In the genomic region with DNA sequence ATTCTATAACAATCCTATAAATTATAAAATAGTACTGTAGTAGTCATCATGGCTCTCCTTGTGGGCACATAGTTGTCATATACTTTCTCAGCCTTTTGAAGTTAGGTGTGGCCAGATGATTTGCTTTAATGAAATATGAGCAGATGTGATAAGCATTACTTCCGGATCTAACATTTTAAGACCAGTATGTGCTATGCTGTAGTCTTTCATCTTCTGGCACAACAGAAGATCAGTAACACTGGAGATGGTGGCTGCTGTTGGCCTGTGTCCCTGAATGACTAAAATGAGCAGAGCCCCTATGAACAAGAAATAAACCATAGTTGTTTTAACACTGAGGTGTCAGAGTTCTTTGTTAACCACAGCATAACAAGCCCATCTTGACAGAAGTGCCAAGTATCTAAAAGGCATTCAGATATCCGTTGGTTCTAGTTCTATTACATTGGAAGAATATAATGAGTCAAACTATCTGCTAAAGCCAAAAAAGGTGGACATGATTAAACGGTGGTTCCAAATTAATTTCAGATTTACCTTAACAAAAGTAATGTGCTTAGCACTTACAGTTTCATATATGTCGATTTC, we compare ENCODE assay signal across 12 cellular contexts. TPM values are rescaled to one million over a fixed set of nuclear protein-coding genes. Genes with fewer than 3 reads are reported as not detected.
DNase-seq lines count a peak whose midpoint lies in the region; ATAC-seq and TF ChIP-seq lines count a peak whose summit lies in the region.
"Had no signal": no experiment of that assay in that cellular context is flagged by ENCODE, and none has a peak within 500 bp of the region (broad histone marks: within the 10 kb centered on the region; RNA-seq: fewer than 3 reads in every experiment).

No MANE protein-coding gene starts in this region.

- peak overlapping the region; percentile 71 for H3K27ac Mint-ChIP-seq in activated naive CD8-positive, alpha-beta T cell

- peaks cover 81% of the 10 kb centered on the region for H3K4me1 Mint-ChIP-seq in activated naive CD8-positive, alpha-beta T cell (ENCODE audit: low read depth)

- no peak overlapping the region for H3K4me3 ChIP-seq in osteoblast (ENCODE audit: insufficient read depth, low read length)
- H3K4me3 ChIP-seq: esophagus muscularis mucosa, psoas muscle had no signal

- peaks cover 77% of the 10 kb centered on the region for H4K20me1 ChIP-seq in osteoblast (ENCODE audit: insufficient read depth, low read length)

- H3K36me3 ChIP-seq in KOPT-K1 (ENCODE audit: insufficient read depth, low read length) = peaks cover 12% of the 10 kb centered on the region
- no peaks in the 10 kb centered on the region for H3K36me3 ChIP-seq in osteoblast (ENCODE audit: insufficient read depth, low read length)
- H3K36me3 ChIP-seq: esophagus muscularis mucosa had no signal

- H2AFZ ChIP-seq in osteoblast (ENCODE audit: low read length) = no peak overlapping the region

- no peak overlapping the region for H3K4me2 ChIP-seq in osteoblast (ENCODE audit: insufficient read depth, low read length)

- no peaks in the 10 kb centered on the region for H3K27me3 Mint-ChIP-seq in activated naive CD8-positive, alpha-beta T cell

- H3K9me3 Mint-ChIP-seq in activated naive CD8-positive, alpha-beta T cell (ENCODE audit: low read depth) = no peaks in the 10 kb centered on the region

- no peak for DNase-seq in activated CD4-positive, CD25-positive, alpha-beta regulatory T cell treated with anti-CD3 and anti-CD28 coated beads, Interleukin-2, amount 50 U/mL, for 72 hours
- DNase-seq in osteoblast (ENCODE audit: insufficient read length, low spot score, missing footprints) (peak; percentile 84), NCI-H2081 (lab: John Stamatoyannopoulos, UW) (no peak)
- DNase-seq: 8988T, left cardiac atrium, psoas muscle had no signal

- H3K79me2 ChIP-seq in osteoblast (ENCODE audit: insufficient read depth, low read length) = peaks cover 98% of the 10 kb centered on the region

- H3K36me3 Mint-ChIP-seq in activated naive CD8-positive, alpha-beta T cell = peaks cover 5% of the 10 kb centered on the region

- H3K27ac ChIP-seq in KOPT-K1 (ENCODE audit: low read depth, low read length, poor library complexity, severe bottlenecking) (peak overlapping the region; percentile 39), osteoblast (ENCODE audit: low read depth, low read length) (no peak overlapping the region)
- H3K27ac ChIP-seq: psoas muscle had no signal

- no peak for TF ChIP-seq CTCF in osteoblast (IDR thresholded peaks at IDR 0.05; ENCODE audit: extremely low read depth, low read depth, low read length)

- peak; percentile 70 to 72 for ATAC-seq in activated CD4-positive, CD25-positive, alpha-beta regulatory T cell treated with anti-CD3 and anti-CD28 coated beads, Interleukin-2, amount 50 U/mL, for 24 hours
- no peak for ATAC-seq in GM19452 (IDR thresholded peaks at IDR 0.05; ENCODE audit: unreplicated experiment)
- ATAC-seq in GM21515 (IDR thresholded peaks at IDR 0.05; ENCODE audit: unreplicated experiment) = no peak
- ATAC-seq: psoas muscle had no signal

- peak overlapping the region; percentile 59 for H3K4me3 Mint-ChIP-seq in activated naive CD8-positive, alpha-beta T cell

- H3K9me3 ChIP-seq in KOPT-K1 (ENCODE audit: insufficient read depth, low read length, poor library complexity, severe bottlenecking) (no peaks in the 10 kb centered on the region), osteoblast (ENCODE audit: low read depth, low read length) (no peaks in the 10 kb centered on the region)
- H3K9me3 ChIP-seq: esophagus muscularis mucosa, psoas muscle had no signal

- H3K4me1 ChIP-seq in osteoblast (ENCODE audit: insufficient read depth, low read length) = peaks cover 30% of the 10 kb centered on the region

- H3K27me3 ChIP-seq in osteoblast (ENCODE audit: insufficient read depth, low read length) = no peaks in the 10 kb centered on the region
- H3K27me3 ChIP-seq: esophagus muscularis mucosa had no signal

RNA-seq across cellular contexts. Expression of gene MEX3C, which starts 6.3 kb away (rescaled TPM):
- total RNA-seq in osteoblast = 36.5 and 41.6 TPM in 2 replicates

Comparison
In these comparisons a context has a peak if more than half of its experiments do, and no peak if none do; other contexts are left out.
1. ATAC-seq: peak in activated CD4-positive, CD25-positive, alpha-beta regulatory T cell treated with anti-CD3 and anti-CD28 coated beads, Interleukin-2, amount 50 U/mL, for 24 hours (2 of 2); none in GM19452 (single experiment) and GM21515 (single experiment).